Comparison of ENCODE assay signal across 16 cellular contexts in genomic region chrX:137568741-137569469, GRCh38. TPM values are rescaled to one million over a fixed set of nuclear protein-coding genes. Genes with fewer than 3 reads are reported as not detected.
DNase-seq lines count a peak whose midpoint lies in the region; ATAC-seq, FAIRE-seq and TF ChIP-seq lines count a peak whose summit lies in the region.
"Had no signal": no experiment of that assay in that cellular context is flagged by ENCODE, and none has a peak within 500 bp of the region (broad histone marks: within the 10 kb centered on the region; RNA-seq: fewer than 3 reads in every experiment).

No MANE protein-coding gene starts in this region.

- H3K79me2 ChIP-seq in hepatocyte, result no peaks in the 10 kb centered on the region

- H3K27me3 ChIP-seq in A673 (replicated peaks; ENCODE audit: insufficient read depth, low read depth, low read length, poor library complexity), result no peaks in the 10 kb centered on the region
- H3K27me3 ChIP-seq in hepatocyte, result peaks cover 82% of the 10 kb centered on the region
- H3K27me3 ChIP-seq in pancreas, result peaks cover 10 to 53% (median 20%) of the 10 kb centered on the region in 4 donors

- H3K36me3 ChIP-seq in A673 (ENCODE audit: insufficient read depth, low read length, poor library complexity, severe bottlenecking), result peaks cover 10% of the 10 kb centered on the region
- H3K36me3 ChIP-seq in hepatocyte (replicated peaks; ENCODE audit: insufficient read depth, low read depth), result no peaks in the 10 kb centered on the region
- no peaks in the 10 kb centered on the region for H3K36me3 ChIP-seq in pancreas

- H3K4me3 ChIP-seq in A673 (ENCODE audit: low read depth, low read length, poor library complexity, severe bottlenecking), result peak overlapping the region; percentile 58
- no peak overlapping the region for H3K4me3 ChIP-seq in hepatocyte
- no peak overlapping the region for H3K4me3 ChIP-seq in pancreas

- H2AFZ ChIP-seq in hepatocyte, result no peak overlapping the region

- CTCF ChIA-PET in A673 (lab: Charles Lee), result no interaction called here

- H3K9me2 ChIP-seq in hepatocyte (replicated peaks; ENCODE audit: insufficient read depth), result no peaks in the 10 kb centered on the region

- no peaks in the 10 kb centered on the region for H4K20me1 ChIP-seq in hepatocyte (ENCODE audit: insufficient read depth, poor library complexity, severe bottlenecking)

- no peaks in the 10 kb centered on the region for H3K9me3 ChIP-seq in A673 (ENCODE audit: low read depth, low read length, poor library complexity, severe bottlenecking)
- H3K9me3 ChIP-seq in hepatocyte (ENCODE audit: low read depth), result no peaks in the 10 kb centered on the region
- no peaks in the 10 kb centered on the region for H3K9me3 ChIP-seq in pancreas

- intact Hi-C loops in A673 (cut with micrococcal nuclease; ENCODE audit: unreplicated experiment) (loop anchor here (5.0 kb wide), 1 partner anchor 142 kb away; no protein-coding TSS in a partner anchor), pancreas (cut with DNase I) (no loop called here)

- no peak for DNase-seq in A673 (ENCODE audit: low spot score)
- DNase-seq in DMS153 treated with DMSO at 0.1 percent for 48 hours (lab: John Stamatoyannopoulos, UW; ENCODE audit: unreplicated experiment), result peak; percentile 28
- DNase-seq in NCI-H748 treated with DMSO at 0.1 percent for 48 hours (lab: John Stamatoyannopoulos, UW), result peak; percentile 51
- no peak for DNase-seq in hepatocyte (ENCODE audit: low spot score)
- no peak for DNase-seq in NCI-H1048 (lab: John Stamatoyannopoulos, UW)
- no peak for DNase-seq in amniotic stem cell (lab: John Stamatoyannopoulos, UW)
- no peak for DNase-seq in pancreas
- DNase-seq: activated T-cell treated with anti-CD3 and anti-CD28 coated beads, Interleukin-2, amount 50 U/mL, for 4 hours; caudate nucleus; MV-4-11 had no signal

- H3K4me1 ChIP-seq in A673 (ENCODE audit: insufficient read depth, low read length, poor library complexity, severe bottlenecking) (peaks cover 13% of the 10 kb centered on the region), hepatocyte (ENCODE audit: insufficient read depth) (peaks cover 3% of the 10 kb centered on the region), pancreas (no peaks in the 10 kb centered on the region)

- WGBS in hepatocyte (ENCODE audit: low lambda C conversion rate, missing lambda C conversion rate), result 40% methylated on average over 43 of the region's 53 CpGs
- WGBS in pancreas, 2 donors, result 5 to 17% methylated on average over 52 to 53 of the region's 53 CpGs

- ATAC-seq in pancreas, result no peak
- no peak for ATAC-seq in GM19463 (IDR thresholded peaks at IDR 0.05; ENCODE audit: unreplicated experiment)
- ATAC-seq: activated T-cell treated with anti-CD3 and anti-CD28 coated beads, Interleukin-2, amount 50 U/mL, for 4 hours; Right ventricle myocardium inferior had no signal

- H3K4me2 ChIP-seq in hepatocyte, result peak overlapping the region; percentile 49

- POLR2A ChIA-PET in A673 (lab: Charles Lee; ENCODE audit: low non-redundant PET), result no interaction called here

- H3K27ac ChIP-seq in A673 (ENCODE audit: low read depth, low read length, poor library complexity, severe bottlenecking), result no peak overlapping the region
- no peak overlapping the region for H3K27ac ChIP-seq in hepatocyte
- no peak overlapping the region for H3K27ac ChIP-seq in pancreas

- TF ChIP-seq CTCF in A673 (conservative IDR thresholded peaks at IDR 0.05; ENCODE audit: low read depth, low read length) (no peak), hepatocyte (IDR thresholded peaks at IDR 0.05; ENCODE audit: poor library complexity) (no peak), pancreas (IDR thresholded peaks at IDR 0.05) (no peak)

- no peak for FAIRE-seq in pancreas (lab: Jason Lieb, UNC)

- BruUV-seq in A673 (replicated peaks; lab: Mats Ljungman, UMichigan), result TSS peak; percentile 28

RNA-seq across cellular contexts. Expression of gene ZIC3, which starts 3.0 kb away (rescaled TPM):
- total RNA-seq in A673 (2021) (8.9 and 12.3 TPM in 2 replicates), hepatocyte (0.13 TPM in 1 of 2 replicates, not detected in the other), pancreas (under 1 TPM in 1 of 6 donors, not detected in 5; 0.22 TPM)
- polyA plus RNA-seq in hepatocyte (not detected in 2 replicates), pancreas (under 1 TPM in 1 of 2 donors, not detected in 1; 0.02 TPM)
- total RNA-seq: activated T-cell treated with anti-CD3 and anti-CD28 coated beads, Interleukin-2, amount 50 U/mL, for 4 hours; epithelial cell of proximal tubule; mesothelial cell of epicardium; renal cortical epithelial cell; Right ventricle myocardium inferior; subcutaneous adipose tissue had no signal

Comparison
In these comparisons a context has a peak if more than half of its experiments do, and no peak if none do; other contexts are left out.
1. DNase-seq: peak in DMS153 treated with DMSO at 0.1 percent for 48 hours (single experiment) and NCI-H748 treated with DMSO at 0.1 percent for 48 hours (single experiment); none in A673 (single experiment), hepatocyte (single experiment), NCI-H1048 (single experiment), amniotic stem cell (single experiment) and pancreas (0 of 6).